Comparison of ENCODE assay signal across 22 cellular contexts in the genomic region with DNA sequence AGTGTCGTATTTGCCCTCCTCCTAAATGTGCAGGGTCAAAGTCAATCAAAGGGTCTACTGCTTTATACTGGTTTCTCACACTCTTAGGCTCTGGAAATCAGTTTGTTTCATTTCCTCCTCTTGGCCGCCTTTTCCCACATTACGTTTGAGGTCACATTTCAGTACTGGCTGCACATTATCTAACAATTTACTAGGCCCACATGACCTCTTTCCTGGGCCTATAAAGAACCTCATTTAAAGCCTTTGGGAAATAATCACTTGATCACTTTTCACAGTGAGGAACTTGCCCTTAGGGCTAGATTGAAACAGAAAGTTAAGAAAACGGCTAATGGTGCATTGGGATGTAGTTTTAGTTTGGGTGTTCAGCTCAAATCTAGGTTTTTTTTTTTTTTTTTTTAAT.
"Had no signal": no experiment of that assay in that cellular context is flagged by ENCODE, and none has a peak within 500 bp of the region (broad histone marks: within the 10 kb centered on the region; RNA-seq: fewer than 3 reads in every experiment).

No MANE protein-coding gene starts in this region.

- ATAC-seq: activated CD4-positive, CD25-positive, alpha-beta regulatory T cell treated with anti-CD3 and anti-CD28 coated beads, Interleukin-2, amount 50 U/mL, for 24 hours; gastrocnemius medialis; left ventricle myocardium superior; mucosa of descending colon; right lobe of liver had no signal

- DNase-seq: activated CD4-positive, alpha-beta T cell treated with anti-CD3 and anti-CD28 coated beads for 48 hours; activated CD4-positive, alpha-beta T cell treated with anti-CD3 and anti-CD28 coated beads, Interleukin-2, amount 50 U/mL, for 48 hours; activated CD8-positive, alpha-beta memory T cell treated with anti-CD3 and anti-CD28 coated beads for 24 hours; activated effector memory CD4-positive, alpha-beta T cell treated with Interleukin-2 at 50 U/mL for 16 hours; activated naive CD4-positive, alpha-beta T cell treated with Interleukin-2 at 50 U/mL for 16 hours; activated naive CD8-positive, alpha-beta T cell treated with anti-CD3 and anti-CD28 coated beads, Interleukin-2, amount 10 ng/mL, durations not matched to agents 7 days and 5 days; cerebellar nuclear complex; colonic mucosa; effector CD8-positive, alpha-beta T cell; gastrocnemius medialis; glutamatergic neuron; islet precursor cell; left ventricle myocardium superior; mucosa of descending colon; right lobe of liver; stimulated activated CD4-positive, alpha-beta T cell treated with anti-CD3 and anti-CD28 coated beads, Interleukin-12 subunit alpha, Interleukin-12 subunit beta, amount 100 ng/mL, for 4 hours; stimulated activated CD4-positive, alpha-beta T cell treated with anti-CD3 and anti-CD28 coated beads, Interleukin-4, amount 100 ng/mL, for 1 hour; trophoblast cell had no signal

- H3K36me3 Mint-ChIP-seq: activated naive CD8-positive, alpha-beta T cell treated with anti-CD3 and anti-CD28 coated beads, Interleukin-2, amount 10 ng/mL, durations not matched to agents 7 days and 5 days; brain had no signal

- H3K27ac Mint-ChIP-seq: activated naive CD8-positive, alpha-beta T cell treated with anti-CD3 and anti-CD28 coated beads, Interleukin-2, amount 10 ng/mL, durations not matched to agents 7 days and 5 days; brain; stimulated activated naive CD8-positive, alpha-beta T cell treated with anti-CD3 and anti-CD28 coated beads, Interleukin-15, Interleukin-2, amounts not matched to agents 100 ng/mL and 50 ng/mL, for 24 hours had no signal

- H3K27me3 Mint-ChIP-seq: activated naive CD8-positive, alpha-beta T cell treated with anti-CD3 and anti-CD28 coated beads, Interleukin-2, amount 10 ng/mL, durations not matched to agents 7 days and 5 days; brain; stimulated activated naive CD8-positive, alpha-beta T cell treated with anti-CD3 and anti-CD28 coated beads, Interleukin-15, Interleukin-2, amounts not matched to agents 100 ng/mL and 50 ng/mL, for 24 hours had no signal

- H3K4me3 Mint-ChIP-seq: activated naive CD8-positive, alpha-beta T cell treated with anti-CD3 and anti-CD28 coated beads, Interleukin-2, amount 10 ng/mL, durations not matched to agents 7 days and 5 days; brain; nephron; stimulated activated naive CD8-positive, alpha-beta T cell treated with anti-CD3 and anti-CD28 coated beads, Interleukin-15, Interleukin-2, amounts not matched to agents 100 ng/mL and 50 ng/mL, for 24 hours had no signal

- H3K9me3 Mint-ChIP-seq: activated naive CD8-positive, alpha-beta T cell treated with anti-CD3 and anti-CD28 coated beads, Interleukin-2, amount 10 ng/mL, durations not matched to agents 7 days and 5 days; brain; nephron had no signal

- H3K4me1 Mint-ChIP-seq: activated naive CD8-positive, alpha-beta T cell treated with anti-CD3 and anti-CD28 coated beads, Interleukin-2, amount 10 ng/mL, durations not matched to agents 7 days and 5 days; nephron had no signal
